Comparison of ENCODE assay signal across 11 cellular contexts in genomic region chr15:99440551-99441426, GRCh38.
DNase-seq lines count a peak whose midpoint lies in the region; ATAC-seq and TF ChIP-seq lines count a peak whose summit lies in the region.
"Had no signal": no experiment of that assay in that cellular context is flagged by ENCODE, and none has a peak within 500 bp of the region (broad histone marks: within the 10 kb centered on the region; RNA-seq: fewer than 3 reads in every experiment).

No MANE protein-coding gene starts in this region.

- DNase-seq in BE2C: peak; percentile 39
- peak; percentile 0 for DNase-seq in ELF-1 (ENCODE audit: low read depth, low spot score)
- DNase-seq in ascending aorta (ENCODE audit: low spot score in 2 of 2): no peak
- DNase-seq in omental fat pad (ENCODE audit: low spot score): peak; percentile 21
- no peak for DNase-seq in SJCRH30
- DNase-seq: NCI-H2029; SHP77 treated with DMSO at 0.1 percent for 48 hours; stimulated activated naive CD4-positive, alpha-beta T cell treated with Interleukin-2 at 50 U/mL for 16 hours had no signal

- no peaks in the 10 kb centered on the region for H3K27me3 ChIP-seq in BE2C
- no peaks in the 10 kb centered on the region for H3K27me3 ChIP-seq in ascending aorta
- peaks cover 6% of the 10 kb centered on the region; the same call in 1 of the 2 replicates for H3K27me3 ChIP-seq in SJCRH30

- TF ChIP-seq CTCF in BE2C (IDR thresholded peaks at IDR 0.05; ENCODE audit: low read depth, low read length): no peak
- no peak for TF ChIP-seq CTCF in ascending aorta (IDR thresholded peaks at IDR 0.05)
- TF ChIP-seq CTCF in omental fat pad (IDR thresholded peaks at IDR 0.05): no peak

- H3K9me3 ChIP-seq in BE2C (no peaks in the 10 kb centered on the region), ascending aorta (no peaks in the 10 kb centered on the region), SJCRH30 (replicated peaks) (no peaks in the 10 kb centered on the region)

- H3K4me1 ChIP-seq in BE2C (no peaks in the 10 kb centered on the region), ascending aorta (peaks cover 16 to 43% of the 10 kb centered on the region in 2 donors), SJCRH30 (peaks cover 41% of the 10 kb centered on the region)

- ATAC-seq in omental fat pad (ENCODE audit: low FRiP score) (no peak), HG02642 (IDR thresholded peaks at IDR 0.05; ENCODE audit: poor library complexity, unreplicated experiment) (no peak), GM21619 (IDR thresholded peaks at IDR 0.05; ENCODE audit: unreplicated experiment) (no peak), HG03521 (IDR thresholded peaks at IDR 0.05; ENCODE audit: unreplicated experiment) (no peak)

- H3K4me3 ChIP-seq in BE2C (ENCODE audit: low read depth, low read length): no peak overlapping the region
- no peak overlapping the region for H3K4me3 ChIP-seq in ascending aorta
- H3K4me3 ChIP-seq in SJCRH30: no peak overlapping the region

- H3K27ac ChIP-seq in ascending aorta (peak overlapping the region; percentile 85 to 93), SJCRH30 (no peak overlapping the region)

- intact Hi-C loops in ascending aorta (cut with DNase I): loop anchor here (5.0 kb wide), 2 partner anchors 37 to 267 kb away; no protein-coding TSS in a partner anchor

- H3K36me3 ChIP-seq in BE2C (no peaks in the 10 kb centered on the region), ascending aorta (no peaks in the 10 kb centered on the region), SJCRH30 (no peaks in the 10 kb centered on the region)

Comparison
In these comparisons a context has a peak if more than half of its experiments do, and no peak if none do; other contexts are left out.
1. DNase-seq: peak in BE2C (single experiment), ELF-1 (single experiment) and omental fat pad (single experiment); none in ascending aorta (0 of 2) and SJCRH30 (0 of 2).